In the genomic region with DNA sequence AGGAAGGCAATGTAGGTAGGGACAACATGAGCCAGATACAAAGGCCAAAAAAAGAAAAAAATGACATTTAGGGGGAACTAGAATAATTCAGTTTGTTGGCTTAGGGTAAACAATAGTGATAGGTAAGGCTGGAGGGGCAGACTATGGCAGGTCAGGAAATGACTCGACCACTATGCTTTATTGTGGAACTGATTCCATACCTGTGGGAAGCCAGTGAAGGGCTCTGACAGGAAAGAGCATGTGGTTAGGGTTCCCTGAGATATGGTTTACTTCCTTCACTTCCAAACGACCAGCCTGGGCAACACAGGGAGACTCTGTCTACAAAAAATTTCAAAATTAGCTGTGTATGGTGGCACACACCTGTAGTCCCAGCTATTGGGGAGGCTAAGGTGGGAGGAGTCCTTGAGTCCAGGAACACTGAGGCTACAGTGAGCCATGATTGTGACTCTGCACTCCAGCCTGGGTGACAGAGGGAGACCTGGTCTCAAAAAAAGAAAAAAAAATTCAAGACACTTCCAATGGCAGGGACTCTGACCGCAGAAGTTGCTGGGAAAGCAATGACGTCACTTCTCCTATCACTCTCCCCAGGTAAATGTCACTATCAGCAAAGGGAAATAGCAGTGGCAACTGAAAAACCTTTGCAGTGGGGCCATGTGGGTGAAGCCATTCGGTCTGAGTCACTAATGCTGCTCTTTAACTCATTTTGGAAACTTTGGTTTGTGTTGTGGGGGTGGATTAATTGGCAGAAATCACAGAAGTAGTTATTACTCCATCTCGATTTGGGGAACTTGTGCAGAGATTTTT, we compare ENCODE assay signal across 12 cellular contexts.
DNase-seq lines count a peak whose midpoint lies in the region; ATAC-seq, FAIRE-seq and TF ChIP-seq lines count a peak whose summit lies in the region.
"Had no signal": no experiment of that assay in that cellular context is flagged by ENCODE, and none has a peak within 500 bp of the region (broad histone marks: within the 10 kb centered on the region; RNA-seq: fewer than 3 reads in every experiment).

No MANE protein-coding gene starts in this region.

- no peaks in the 10 kb centered on the region for H3K79me2 ChIP-seq in K562 (ENCODE audit: control insufficient read depth, insufficient read depth, low read length)
- H3K79me2 ChIP-seq: parathyroid adenoma had no signal

- no peak for TF ChIP-seq EP300 in K562 (IDR thresholded peaks at IDR 0.05; ENCODE audit: low read length)

- TF ChIP-seq CTCF in GM13976 (IDR thresholded peaks at IDR 0.05; ENCODE audit: borderline replicate concordance, control extremely low read depth, extremely low read depth, insufficient read depth, missing control alignments), result no peak
- no peak for TF ChIP-seq CTCF in K562 (IDR thresholded peaks at IDR 0.05 in 2 of 3, conservative IDR thresholded peaks at IDR 0.05 in 1 of 3; ENCODE audit: insufficient read depth in 2 of 3, low read depth in 1 of 3, low read length in 3 of 3)

- H3K4me1 ChIP-seq in K562 (replicated peaks in 1 of 2; ENCODE audit: control insufficient read depth in 2 of 2, insufficient read depth in 2 of 2, low read length in 2 of 2), result no peaks in the 10 kb centered on the region

- in situ Hi-C loops in GM13976 (cut with MboI; ENCODE audit: low sequenced_read_pairs, unreplicated experiment) (no loop called here), K562 (cut with MboI) (no loop called here)

- H3K36me3 ChIP-seq in K562 (ENCODE audit: control insufficient read depth, insufficient read depth, low read length), result no peaks in the 10 kb centered on the region

- H3K9me1 ChIP-seq in K562 (ENCODE audit: control insufficient read depth, insufficient read depth, low read length), result no peaks in the 10 kb centered on the region

- FAIRE-seq in K562 (lab: Jason Lieb, UNC), result no peak

- no TSS peak for BruUV-seq in K562 (replicated peaks; lab: Mats Ljungman, UMichigan)

- peak overlapping the region; percentile 89 for H3K27ac Mint-ChIP-seq in T-helper 17 cell

- H3K27me3 ChIP-seq in K562 (ENCODE audit: control insufficient read depth in 2 of 2, insufficient read depth in 2 of 2, low read length in 2 of 2), result no peaks in the 10 kb centered on the region

- no peaks in the 10 kb centered on the region for H4K20me1 ChIP-seq in K562 (replicated peaks; ENCODE audit: control insufficient read depth, insufficient read depth, low read length)

- no peak overlapping the region for H2AFZ ChIP-seq in K562 (ENCODE audit: low read depth, low read length)
- H2AFZ ChIP-seq: parathyroid adenoma had no signal

- ATAC-seq in T-helper 17 cell (peak; percentile 2), K562 (no peak), HG03521 (IDR thresholded peaks at IDR 0.05; ENCODE audit: unreplicated experiment) (no peak), HG03280 (IDR thresholded peaks at IDR 0.05; ENCODE audit: unreplicated experiment) (no peak)

- CTCF ChIA-PET in K562 (lab: Yijun Ruan, JAX; ENCODE audit: low intra/inter-chr PET ratio), result no interaction called here

- TF ChIP-seq RAD21 in K562 (CRISPR knock-in tag; conservative IDR thresholded peaks at IDR 0.05 in 1 of 2, IDR thresholded peaks at IDR 0.05 in 1 of 2), result no peak

- H3K4me3 ChIP-seq in K562, result no peak overlapping the region

- POLR2A ChIA-PET in K562 (lab: Yijun Ruan, JAX), result no interaction called here

- no peak overlapping the region for H3K4me3 Mint-ChIP-seq in T-helper 17 cell

- H3K27ac ChIP-seq in K562 (ENCODE audit: extremely low read depth, low read depth, low read length), result no peak overlapping the region
- H3K27ac ChIP-seq: parathyroid adenoma had no signal

- no peaks in the 10 kb centered on the region for H3K36me3 Mint-ChIP-seq in T-helper 17 cell (ENCODE audit: low read depth)

- no peaks in the 10 kb centered on the region for H3K27me3 Mint-ChIP-seq in T-helper 17 cell

- no peaks in the 10 kb centered on the region for H3K9me3 ChIP-seq in T-helper 17 cell (ENCODE audit: control insufficient read depth, low read length, poor library complexity, severe bottlenecking)
- H3K9me3 ChIP-seq in K562 (replicated peaks; ENCODE audit: control insufficient read depth, insufficient read depth, low read depth, low read length), result no peaks in the 10 kb centered on the region

- intact Hi-C loops in K562 (cut with micrococcal nuclease), result no loop called here

- 2% methylated on average over 6 of the region's 6 CpGs for WGBS in K562 (ENCODE audit: insufficient coverage, low coverage, missing lambda C conversion rate)

- no peak overlapping the region for H3K4me2 ChIP-seq in K562 (ENCODE audit: insufficient read depth, low read length)

- no peak overlapping the region for H3K9ac ChIP-seq in K562 (ENCODE audit: insufficient read depth in 1 of 2, low read depth in 2 of 2, low read length in 2 of 2)
- H3K9ac ChIP-seq: parathyroid adenoma had no signal

- peak; percentile 45 for DNase-seq in GM13976 (ENCODE audit: low spot score)
- no peak for DNase-seq in T-helper 17 cell
- DNase-seq in K562 (ENCODE audit: extremely low read depth in 1 of 4, low spot score in 3 of 4), result no peak
- DNase-seq in stimulated activated CD4-positive, alpha-beta T cell treated with anti-CD3 and anti-CD28 coated beads, Interleukin-4, amount 100 ng/mL, for 24 hours, result peak; percentile 35
- no peak for DNase-seq in DMS79 (lab: John Stamatoyannopoulos, UW)
- no peak for DNase-seq in NAMALWA (ENCODE audit: low spot score)
- DNase-seq: DND-41, NCI-H2081 treated with DMSO at 0.1 percent for 48 hours, Right ventricle myocardium superior had no signal

- no peak for TF ChIP-seq POLR2A in K562 (conservative IDR thresholded peaks at IDR 0.05)

- H3K4me1 Mint-ChIP-seq in T-helper 17 cell, result peaks cover 32% of the 10 kb centered on the region

TF ChIP-seq in K562, 482 proteins besides CTCF, POLR2A, EP300 and RAD21 (continues in another document):
- TF ChIP-seq SPI1 (IDR thresholded peaks at IDR 0.05; ENCODE audit: borderline replicate concordance, low read depth, low read length), result no peak
- TF ChIP-seq BRD4 (IDR thresholded peaks at IDR 0.05), result no peak
- TF ChIP-seq, protein P1, sequence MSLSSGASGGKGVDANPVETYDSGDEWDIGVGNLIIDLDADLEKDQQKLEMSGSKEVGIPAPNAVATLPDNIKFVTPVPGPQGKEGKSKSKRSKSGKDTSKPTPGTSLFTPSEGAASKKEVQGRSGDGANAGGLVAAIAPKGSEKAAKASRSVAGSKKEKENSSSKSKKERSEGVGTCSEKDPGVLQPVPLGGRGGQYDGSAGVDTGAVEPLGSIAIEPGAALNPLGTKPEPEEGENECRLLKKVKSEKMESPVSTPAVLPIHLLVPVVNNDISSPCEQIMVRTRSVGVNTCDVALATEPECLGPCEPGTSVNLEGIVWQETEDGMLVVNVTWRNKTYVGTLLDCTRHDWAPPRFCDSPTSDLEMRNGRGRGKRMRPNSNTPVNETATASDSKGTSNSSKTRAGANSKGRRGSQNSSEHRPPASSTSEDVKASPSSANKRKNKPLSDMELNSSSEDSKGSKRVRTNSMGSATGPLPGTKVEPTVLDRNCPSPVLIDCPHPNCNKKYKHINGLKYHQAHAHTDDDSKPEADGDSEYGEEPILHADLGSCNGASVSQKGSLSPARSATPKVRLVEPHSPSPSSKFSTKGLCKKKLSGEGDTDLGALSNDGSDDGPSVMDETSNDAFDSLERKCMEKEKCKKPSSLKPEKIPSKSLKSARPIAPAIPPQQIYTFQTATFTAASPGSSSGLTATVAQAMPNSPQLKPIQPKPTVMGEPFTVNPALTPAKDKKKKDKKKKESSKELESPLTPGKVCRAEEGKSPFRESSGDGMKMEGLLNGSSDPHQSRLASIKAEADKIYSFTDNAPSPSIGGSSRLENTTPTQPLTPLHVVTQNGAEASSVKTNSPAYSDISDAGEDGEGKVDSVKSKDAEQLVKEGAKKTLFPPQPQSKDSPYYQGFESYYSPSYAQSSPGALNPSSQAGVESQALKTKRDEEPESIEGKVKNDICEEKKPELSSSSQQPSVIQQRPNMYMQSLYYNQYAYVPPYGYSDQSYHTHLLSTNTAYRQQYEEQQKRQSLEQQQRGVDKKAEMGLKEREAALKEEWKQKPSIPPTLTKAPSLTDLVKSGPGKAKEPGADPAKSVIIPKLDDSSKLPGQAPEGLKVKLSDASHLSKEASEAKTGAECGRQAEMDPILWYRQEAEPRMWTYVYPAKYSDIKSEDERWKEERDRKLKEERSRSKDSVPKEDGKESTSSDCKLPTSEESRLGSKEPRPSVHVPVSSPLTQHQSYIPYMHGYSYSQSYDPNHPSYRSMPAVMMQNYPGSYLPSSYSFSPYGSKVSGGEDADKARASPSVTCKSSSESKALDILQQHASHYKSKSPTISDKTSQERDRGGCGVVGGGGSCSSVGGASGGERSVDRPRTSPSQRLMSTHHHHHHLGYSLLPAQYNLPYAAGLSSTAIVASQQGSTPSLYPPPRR (CRISPR knock-in tag; IDR thresholded peaks at IDR 0.05; ENCODE audit: borderline replicate concordance), result no peak
- no peak for TF ChIP-seq SNRNP70 (optimal IDR thresholded peaks at IDR 0.05; ENCODE audit: low read depth, low read length)
- TF ChIP-seq, protein P2, sequence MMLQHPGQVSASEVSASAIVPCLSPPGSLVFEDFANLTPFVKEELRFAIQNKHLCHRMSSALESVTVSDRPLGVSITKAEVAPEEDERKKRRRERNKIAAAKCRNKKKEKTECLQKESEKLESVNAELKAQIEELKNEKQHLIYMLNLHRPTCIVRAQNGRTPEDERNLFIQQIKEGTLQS (IDR thresholded peaks at IDR 0.05), result peak; percentile 67
- TF ChIP-seq, protein P2 (CRISPR knock-in tag; conservative IDR thresholded peaks at IDR 0.05), result no peak
- TF ChIP-seq TGIF2 (CRISPR knock-in tag; IDR thresholded peaks at IDR 0.05), result no peak
- no peak for TF ChIP-seq HLTF (IDR thresholded peaks at IDR 0.05)
- TF ChIP-seq ATF1 (CRISPR knock-in tag; IDR thresholded peaks at IDR 0.05), result no peak
- 0 out of 2 replicates have a peak, but pooled peaks have one; percentile 24 for TF ChIP-seq ATF1 (tag; IDR thresholded peaks at IDR 0.05)
- TF ChIP-seq, protein P3, sequence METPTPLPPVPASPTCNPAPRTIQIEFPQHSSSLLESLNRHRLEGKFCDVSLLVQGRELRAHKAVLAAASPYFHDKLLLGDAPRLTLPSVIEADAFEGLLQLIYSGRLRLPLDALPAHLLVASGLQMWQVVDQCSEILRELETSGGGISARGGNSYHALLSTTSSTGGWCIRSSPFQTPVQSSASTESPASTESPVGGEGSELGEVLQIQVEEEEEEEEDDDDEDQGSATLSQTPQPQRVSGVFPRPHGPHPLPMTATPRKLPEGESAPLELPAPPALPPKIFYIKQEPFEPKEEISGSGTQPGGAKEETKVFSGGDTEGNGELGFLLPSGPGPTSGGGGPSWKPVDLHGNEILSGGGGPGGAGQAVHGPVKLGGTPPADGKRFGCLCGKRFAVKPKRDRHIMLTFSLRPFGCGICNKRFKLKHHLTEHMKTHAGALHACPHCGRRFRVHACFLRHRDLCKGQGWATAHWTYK (CRISPR knock-in tag; IDR thresholded peaks at IDR 0.05), result no peak
- TF ChIP-seq ZNF589 (CRISPR knock-in tag; IDR thresholded peaks at IDR 0.05; ENCODE audit: low read depth), result no peak
- no peak for TF ChIP-seq OTX1 (CRISPR knock-in tag; IDR thresholded peaks at IDR 0.05)
- no peak for TF ChIP-seq RHOXF2B (CRISPR knock-in tag; conservative IDR thresholded peaks at IDR 0.05)

Comparison
In these comparisons a context has a peak if more than half of its experiments do, and no peak if none do; other contexts are left out.
1. DNase-seq: peak in GM13976 (single experiment) and stimulated activated CD4-positive, alpha-beta T cell treated with anti-CD3 and anti-CD28 coated beads, Interleukin-4, amount 100 ng/mL, for 24 hours (single experiment); none in T-helper 17 cell (0 of 3), K562 (0 of 4), DMS79 (single experiment) and NAMALWA (single experiment).